Comparison of ENCODE assay signal across 22 cellular contexts in the genomic region with DNA sequence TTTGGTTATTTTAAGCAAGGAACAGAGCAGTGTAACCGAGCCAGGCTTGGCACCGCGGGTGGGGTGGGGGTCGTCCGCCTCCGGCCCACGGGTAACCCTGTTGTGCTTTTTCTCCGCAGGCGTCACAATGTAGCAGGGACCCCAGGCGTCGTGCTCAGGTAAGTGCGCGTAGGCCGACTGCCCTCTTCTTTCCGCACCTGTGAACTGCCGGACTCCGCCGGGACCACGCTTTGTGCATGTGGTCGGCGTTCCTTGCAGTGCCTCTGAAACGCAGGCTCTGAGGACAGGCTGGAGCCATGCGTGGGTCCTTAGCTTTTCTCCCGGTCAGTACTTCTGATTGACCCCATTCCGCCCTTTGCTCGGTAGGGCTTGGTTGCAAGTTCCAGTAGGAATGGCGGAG. TPM values are rescaled to one million over a fixed set of nuclear protein-coding genes. Genes with fewer than 3 reads are reported as not detected.
"Had no signal": no experiment of that assay in that cellular context is flagged by ENCODE, and none has a peak within 500 bp of the region (broad histone marks: within the 10 kb centered on the region; RNA-seq: fewer than 3 reads in every experiment).

No MANE protein-coding gene starts in this region.

- H3K4me2 ChIP-seq: hepatocyte had no signal

- DNase-seq: effector memory CD8-positive, alpha-beta T cell; esophagus squamous epithelium; foreskin fibroblast; kidney; left cardiac atrium; left ventricle myocardium inferior; lower lobe of right lung; natural killer cell; posterior cingulate gyrus; sigmoid colon; stimulated activated CD4-positive, alpha-beta T cell treated with anti-CD3 and anti-CD28 coated beads, Interleukin-2, amount 100 ng/mL, for 24 hours; tibial artery; uterus had no signal

- H3K9me3 Mint-ChIP-seq: effector memory CD8-positive, alpha-beta T cell; memory B cell; mesothelial cell of epicardium; natural killer cell; stimulated activated naive CD8-positive, alpha-beta T cell treated with anti-CD3 and anti-CD28 coated beads, Interleukin-15, Interleukin-2, amounts not matched to agents 100 ng/mL and 50 ng/mL, for 24 hours had no signal

- H3K36me3 ChIP-seq: uterus had no signal

- H3K27me3 ChIP-seq: esophagus squamous epithelium, gastroesophageal sphincter, hepatocyte, sigmoid colon, tibial artery, upper lobe of left lung, uterus had no signal

- ATAC-seq: effector memory CD8-positive, alpha-beta T cell; gastroesophageal sphincter; left cardiac atrium had no signal

- H3K4me3 Mint-ChIP-seq: dendritic cell treated with granulocyte-macrophage colony-stimulating factor and Interleukin-4, amounts not matched to agents 40 ng/mL and 50 ng/mL, for 4 days; effector memory CD8-positive, alpha-beta T cell; memory B cell; mesothelial cell of epicardium; natural killer cell; stimulated activated naive CD8-positive, alpha-beta T cell treated with anti-CD3 and anti-CD28 coated beads, Interleukin-15, Interleukin-2, amounts not matched to agents 100 ng/mL and 50 ng/mL, for 24 hours had no signal

- H3K27ac Mint-ChIP-seq: dendritic cell treated with granulocyte-macrophage colony-stimulating factor and Interleukin-4, amounts not matched to agents 40 ng/mL and 50 ng/mL, for 4 days; memory B cell; mesothelial cell of epicardium; natural killer cell; stimulated activated naive CD8-positive, alpha-beta T cell treated with anti-CD3 and anti-CD28 coated beads, Interleukin-15, Interleukin-2, amounts not matched to agents 100 ng/mL and 50 ng/mL, for 24 hours had no signal

- H3K4me3 ChIP-seq: esophagus squamous epithelium, gastroesophageal sphincter, hepatocyte, left ventricle myocardium inferior, lower lobe of right lung, sigmoid colon, skin epidermis, tibial artery, upper lobe of left lung, uterus had no signal

- H3K27me3 Mint-ChIP-seq: dendritic cell treated with granulocyte-macrophage colony-stimulating factor and Interleukin-4, amounts not matched to agents 40 ng/mL and 50 ng/mL, for 4 days; effector memory CD8-positive, alpha-beta T cell; memory B cell; stimulated activated naive CD8-positive, alpha-beta T cell treated with anti-CD3 and anti-CD28 coated beads, Interleukin-15, Interleukin-2, amounts not matched to agents 100 ng/mL and 50 ng/mL, for 24 hours had no signal

- H2AFZ ChIP-seq: hepatocyte had no signal

- H3K9me3 ChIP-seq: esophagus squamous epithelium, gastroesophageal sphincter, left ventricle myocardium inferior, lower lobe of right lung, sigmoid colon, tibial artery, upper lobe of left lung, uterus had no signal

- H3K4me1 ChIP-seq: uterus had no signal

- H3K27ac ChIP-seq: esophagus squamous epithelium, gastroesophageal sphincter, hepatocyte, left ventricle myocardium inferior, lower lobe of right lung, sigmoid colon, skin epidermis, tibial artery, upper lobe of left lung, uterus had no signal

- H3K36me3 Mint-ChIP-seq: natural killer cell had no signal

RNA-seq across cellular contexts. Expression of gene SLC49A3, which starts 41.6 kb away (rescaled TPM):
- total RNA-seq: myocyte had no signal
